19 cellular contexts compared by ENCODE assay signal in the genomic region with DNA sequence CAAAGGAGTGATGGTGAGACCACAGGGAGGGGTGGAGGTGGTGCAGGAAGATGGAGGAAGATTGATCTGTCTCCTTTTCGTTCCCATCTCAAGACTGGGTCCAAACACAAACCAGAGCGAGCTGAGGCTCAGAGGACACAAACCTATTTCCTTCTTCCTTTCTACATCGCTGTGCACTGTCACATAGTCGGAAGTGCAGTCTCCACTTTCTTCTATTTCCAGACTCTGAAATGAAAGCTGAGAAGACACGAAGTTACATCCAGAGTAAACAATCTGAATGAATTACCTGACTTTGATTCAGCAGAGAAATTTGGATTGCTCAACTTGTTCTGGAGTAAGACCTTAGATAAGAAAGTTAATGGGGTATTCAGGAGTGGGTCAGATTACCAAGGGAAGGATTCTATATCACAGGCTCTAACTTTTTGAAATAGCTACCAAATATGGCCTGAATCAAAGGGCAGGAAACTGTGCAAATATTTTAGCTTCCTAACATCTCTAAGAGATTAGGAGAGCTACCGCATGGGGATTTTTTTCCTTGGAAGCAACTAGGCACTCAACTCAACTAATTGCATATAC. TPM values are rescaled to one million over a fixed set of nuclear protein-coding genes. Genes with fewer than 3 reads are reported as not detected.
DNase-seq lines count a peak whose midpoint lies in the region; ATAC-seq, FAIRE-seq and TF ChIP-seq lines count a peak whose summit lies in the region.
"Had no signal": no experiment of that assay in that cellular context is flagged by ENCODE, and none has a peak within 500 bp of the region (broad histone marks: within the 10 kb centered on the region; RNA-seq: fewer than 3 reads in every experiment).

No MANE protein-coding gene starts in this region.

- H3K4me1 Mint-ChIP-seq in astrocyte (ENCODE audit: low read depth, unreplicated experiment) (no peaks in the 10 kb centered on the region), Caco-2 (ENCODE audit: low read depth, unreplicated experiment) (peaks cover 26% of the 10 kb centered on the region)

- H3K27me3 ChIP-seq in astrocyte (ENCODE audit: insufficient read depth, low read length) (peaks cover 20% of the 10 kb centered on the region), gastrocnemius medialis (no peaks in the 10 kb centered on the region), Caco-2 (replicated peaks; ENCODE audit: control insufficient read depth, insufficient read depth, low read length) (no peaks in the 10 kb centered on the region)

- DNase-seq in astrocyte (ENCODE audit: low read depth) = peak; percentile 13
- DNase-seq in iris pigment epithelial cell (ENCODE audit: low read depth) = peak; percentile 48
- DNase-seq in gastrocnemius medialis = no peak
- DNase-seq in DMS 273 (lab: John Stamatoyannopoulos, UW; ENCODE audit: unreplicated experiment) = no peak
- no peak for DNase-seq in activated naive CD4-positive, alpha-beta T cell treated with Interleukin-2 at 50 U/mL for 16 hours
- no peak for DNase-seq in Caco-2
- DNase-seq: C1 segment of cervical spinal cord, DMS153, KBM-7, NCI-H1436, NCI-H2029, NCI-H2171 treated with DMSO at 0.1 percent for 48 hours, NCI-H510A, NCI-H82, SJCRH30 had no signal

- no peaks in the 10 kb centered on the region for H3K79me2 ChIP-seq in astrocyte (ENCODE audit: insufficient read depth, low read length)

- H3K36me3 ChIP-seq in HEK293 (ENCODE audit: control insufficient read depth in 2 of 2, insufficient read depth in 1 of 2, low read length in 2 of 2) = no peaks in the 10 kb centered on the region
- no peaks in the 10 kb centered on the region for H3K36me3 ChIP-seq in astrocyte (ENCODE audit: insufficient read depth, low read length)
- H3K36me3 ChIP-seq in gastrocnemius medialis = no peaks in the 10 kb centered on the region
- no peaks in the 10 kb centered on the region for H3K36me3 ChIP-seq in Caco-2 (ENCODE audit: control insufficient read depth, insufficient read depth, low read length)
- H3K36me3 ChIP-seq: HAP-1, SJCRH30 had no signal

- H3K4me3 Mint-ChIP-seq in astrocyte (ENCODE audit: unreplicated experiment) (no peak overlapping the region), Caco-2 (ENCODE audit: unreplicated experiment) (no peak overlapping the region)

- no peak overlapping the region for H2AFZ ChIP-seq in astrocyte (ENCODE audit: low read depth, low read length)
- H2AFZ ChIP-seq: PC-9 had no signal

- H3K4me2 ChIP-seq in astrocyte (ENCODE audit: low read length) = no peak overlapping the region
- H3K4me2 ChIP-seq: PC-9 had no signal

- CTCF ChIA-PET in HEK293 (lab: Yijun Ruan, JAX) (interaction anchor here (1.0 to 5.7 kb wide), 8 partner anchors 16 to 879 kb away, joined by 3 to 36 read pairs (median 4); a partner anchor contains a TSS), Caco-2 (lab: Charles Lee) (interaction anchor here (0.7 to 1.2 kb wide), 3 partner anchors 10 to 184 kb away, joined by 4 to 5 read pairs (median 5); a partner anchor contains a TSS)

- no TSS peak for BruUV-seq in Caco-2 (replicated peaks; lab: Mats Ljungman, UMichigan)

- TF ChIP-seq CTCF in HEK293 (tag by site-specific recombination; IDR thresholded peaks at IDR 0.05) = no peak
- no peak for TF ChIP-seq CTCF in astrocyte (IDR thresholded peaks at IDR 0.05; ENCODE audit: insufficient read depth, low read depth, low read length)
- no peak for TF ChIP-seq CTCF in gastrocnemius medialis (IDR thresholded peaks at IDR 0.05 in 4 of 5, conservative IDR thresholded peaks at IDR 0.05 in 1 of 5)
- TF ChIP-seq CTCF in Caco-2 (IDR thresholded peaks at IDR 0.05; ENCODE audit: insufficient read depth in 1 of 2, low read depth in 1 of 2, low read length in 1 of 2, severe bottlenecking in 1 of 2, unreplicated experiment in 1 of 2) = no peak

- H3K27ac ChIP-seq in HEK293 (ENCODE audit: extremely low read depth, low read depth, low read length) (no peak overlapping the region), astrocyte (ENCODE audit: low read depth, low read length) (no peak overlapping the region), gastrocnemius medialis (peak overlapping the region in 3 of 4 donors; percentile 35 to 52 (median 40))
- H3K27ac ChIP-seq: PC-9, SJCRH30 had no signal

- H3K9ac ChIP-seq in astrocyte (ENCODE audit: low read length) = no peak overlapping the region

- H3K4me3 ChIP-seq in HEK293 (ENCODE audit: low read depth, low read length) (no peak overlapping the region), astrocyte (ENCODE audit: insufficient read depth, low read depth, low read length) (no peak overlapping the region), gastrocnemius medialis (no peak overlapping the region), Caco-2 (ENCODE audit: low read depth, low read length) (no peak overlapping the region)
- H3K4me3 ChIP-seq: HAP-1, PC-9, SJCRH30 had no signal

- H3K27me3 Mint-ChIP-seq in astrocyte (ENCODE audit: low read depth, unreplicated experiment) (peaks cover 17% of the 10 kb centered on the region), Caco-2 (ENCODE audit: insufficient read depth, unreplicated experiment) (no peaks in the 10 kb centered on the region)

- in situ Hi-C loops in gastrocnemius medialis (cut with MboI; ENCODE audit: low sequenced_read_pairs in 4 of 4) = loop anchor here (10.0 to 25.0 kb wide), 4 partner anchors 580 to 605 kb away; a partner anchor contains a TSS

- H3K9me3 ChIP-seq in HEK293 (ENCODE audit: control insufficient read depth, insufficient read depth, low read depth, low read length) (no peaks in the 10 kb centered on the region), astrocyte (ENCODE audit: insufficient read depth, low read depth, low read length) (no peaks in the 10 kb centered on the region), gastrocnemius medialis (no peaks in the 10 kb centered on the region), Caco-2 (no peaks in the 10 kb centered on the region)
- H3K9me3 ChIP-seq: SJCRH30 had no signal

- H3K4me1 ChIP-seq in HEK293 (ENCODE audit: control insufficient read depth, insufficient read depth, low read length) (no peaks in the 10 kb centered on the region; the same call in none of the 2 replicates), astrocyte (ENCODE audit: insufficient read depth, low read length) (no peaks in the 10 kb centered on the region), gastrocnemius medialis (peaks cover 12 to 13% of the 10 kb centered on the region in 2 donors), Caco-2 (peaks cover 19% of the 10 kb centered on the region)
- H3K4me1 ChIP-seq: SJCRH30 had no signal

- H3K27ac Mint-ChIP-seq in astrocyte (ENCODE audit: unreplicated experiment) (no peak overlapping the region), Caco-2 (ENCODE audit: unreplicated experiment) (no peak overlapping the region)

- intact Hi-C loops in gastrocnemius medialis (cut with DNase I; ENCODE audit: low total_unique reads) = loop anchor here (5.0 kb wide), 1 partner anchor 180 kb away; a partner anchor contains a TSS
- intact Hi-C loops in Caco-2 (cut with micrococcal nuclease; ENCODE audit: unreplicated experiment) = loop anchor here (1.0 to 10.0 kb wide), 2 partner anchors 295 to 403 kb away; a partner anchor contains a TSS

- H3K9me3 Mint-ChIP-seq in astrocyte (ENCODE audit: unreplicated experiment) (no peaks in the 10 kb centered on the region), Caco-2 (ENCODE audit: unreplicated experiment) (no peaks in the 10 kb centered on the region)

- no peak for TF ChIP-seq POLR2A in gastrocnemius medialis (IDR thresholded peaks at IDR 0.05)

- H4K20me1 ChIP-seq in astrocyte (ENCODE audit: insufficient read depth, low read length) = no peaks in the 10 kb centered on the region

- H3K36me3 Mint-ChIP-seq in astrocyte (ENCODE audit: low read depth, unreplicated experiment) (no peaks in the 10 kb centered on the region), Caco-2 (ENCODE audit: insufficient read depth, unreplicated experiment) (no peaks in the 10 kb centered on the region)

- peak; percentile 49 to 75 for ATAC-seq in gastrocnemius medialis

- POLR2A ChIA-PET in HEK293 (lab: Yijun Ruan, JAX) = no interaction called here
- POLR2A ChIA-PET in Caco-2 (lab: Charles Lee) = no interaction called here

- FAIRE-seq in astrocyte (lab: Jason Lieb, UNC) = no peak

TF ChIP-seq in HEK293, 187 proteins besides CTCF, POLR2A, EP300 and RAD21 (continues in another document):
- TF ChIP-seq SP3 (tag by site-specific recombination; IDR thresholded peaks at IDR 0.05) (no peak), ZNF514 (tag by site-specific recombination; IDR thresholded peaks at IDR 0.05) (no peak), ZFP41 (tag by site-specific recombination; IDR thresholded peaks at IDR 0.05; ENCODE audit: borderline replicate concordance) (no peak), FEZF1 (tag by site-specific recombination; IDR thresholded peaks at IDR 0.05) (peak; percentile 92), ZNF791 (tag by site-specific recombination; IDR thresholded peaks at IDR 0.05) (no peak), ZNF792 (tag by site-specific recombination; IDR thresholded peaks at IDR 0.05) (no peak), ZNF830 (tag by site-specific recombination; IDR thresholded peaks at IDR 0.05; ENCODE audit: low read depth) (no peak), BCL11A (tag by site-specific recombination; IDR thresholded peaks at IDR 0.05; ENCODE audit: low read depth) (no peak), KLF8 (tag by site-specific recombination; IDR thresholded peaks at IDR 0.05) (no peak), ZNF747 (tag by site-specific recombination; IDR thresholded peaks at IDR 0.05) (no peak)
- TF ChIP-seq, protein P1, sequence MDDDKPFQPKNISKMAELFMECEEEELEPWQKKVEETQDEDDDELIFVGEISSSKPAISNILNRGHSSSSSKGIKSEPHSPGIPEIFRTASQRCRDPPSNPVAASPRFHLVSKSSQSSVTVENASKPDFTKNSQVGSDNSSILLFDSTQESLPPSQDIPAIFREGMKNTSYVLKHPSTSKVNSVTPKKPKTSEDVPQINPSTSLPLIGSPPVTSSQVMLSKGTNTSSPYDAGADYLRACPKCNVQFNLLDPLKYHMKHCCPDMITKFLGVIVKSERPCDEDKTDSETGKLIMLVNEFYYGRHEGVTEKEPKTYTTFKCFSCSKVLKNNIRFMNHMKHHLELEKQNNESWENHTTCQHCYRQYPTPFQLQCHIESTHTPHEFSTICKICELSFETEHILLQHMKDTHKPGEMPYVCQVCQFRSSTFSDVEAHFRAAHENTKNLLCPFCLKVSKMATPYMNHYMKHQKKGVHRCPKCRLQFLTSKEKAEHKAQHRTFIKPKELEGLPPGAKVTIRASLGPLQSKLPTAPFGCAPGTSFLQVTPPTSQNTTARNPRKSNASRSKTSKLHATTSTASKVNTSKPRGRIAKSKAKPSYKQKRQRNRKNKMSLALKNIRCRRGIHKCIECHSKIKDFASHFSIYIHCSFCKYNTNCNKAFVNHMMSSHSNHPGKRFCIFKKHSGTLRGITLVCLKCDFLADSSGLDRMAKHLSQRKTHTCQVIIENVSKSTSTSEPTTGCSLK (tag by site-specific recombination; IDR thresholded peaks at IDR 0.05) = no peak

RNA-seq across cellular contexts. Expression of a gene that starts 14.4 kb away (rescaled TPM):
- 2.2 and 4.5 TPM in 2 replicates for total RNA-seq in astrocyte
- not detected for total RNA-seq in gastrocnemius medialis
- total RNA-seq in Caco-2 (2022) = 0.34 TPM in 1 of 2 replicates, not detected in the other
- total RNA-seq: A673, SJCRH30 had no signal

RNA-seq across cellular contexts. Expression of a gene that starts 18.5 kb away (rescaled TPM):
- total RNA-seq in astrocyte (6.6 and 11.9 TPM in 2 replicates), gastrocnemius medialis (1 to 10 TPM in 3 of 4 donors, under 1 TPM in 1; 1.00 to 3.9 (median 3.1) TPM), Caco-2 (2022) (4.5 and 5.2 TPM in 2 replicates)
- total RNA-seq: SJCRH30 had no signal

Comparison
In these comparisons a context has a peak if more than half of its experiments do, and no peak if none do; other contexts are left out.
1. H3K27ac ChIP-seq: peak in gastrocnemius medialis (3 of 4); none in HEK293 (single experiment) and astrocyte (single experiment).
2. DNase-seq: peak in astrocyte (single experiment) and iris pigment epithelial cell (single experiment); none in gastrocnemius medialis (0 of 2), DMS 273 (single experiment), activated naive CD4-positive, alpha-beta T cell treated with Interleukin-2 at 50 U/mL for 16 hours (single experiment) and Caco-2 (0 of 2).